ENCODE assay signal across 15 cellular contexts in genomic region chr18:23998811-23999210, GRCh38. TPM values are rescaled to one million over a fixed set of nuclear protein-coding genes. Genes with fewer than 3 reads are reported as not detected.
DNase-seq lines count a peak whose midpoint lies in the region; ATAC-seq and TF ChIP-seq lines count a peak whose summit lies in the region.
"Had no signal": no experiment of that assay in that cellular context is flagged by ENCODE, and none has a peak within 500 bp of the region (broad histone marks: within the 10 kb centered on the region; RNA-seq: fewer than 3 reads in every experiment).

No MANE protein-coding gene starts in this region.

- no peak overlapping the region for H3K4me3 ChIP-seq in Peyer's patch
- H3K4me3 ChIP-seq: upper lobe of right lung had no signal

- H3K27ac ChIP-seq in Peyer's patch = peak overlapping the region; percentile 15 to 36 (median 28)
- H3K27ac ChIP-seq: HL-60, neutrophil, upper lobe of right lung had no signal

- TF ChIP-seq POLR2A in Peyer's patch (IDR thresholded peaks at IDR 0.05) = no peak

- H3K9me3 ChIP-seq in Peyer's patch = no peaks in the 10 kb centered on the region
- H3K9me3 ChIP-seq: Caco-2, neutrophil, upper lobe of right lung had no signal

- TF ChIP-seq CTCF in Peyer's patch (IDR thresholded peaks at IDR 0.05) = no peak

- no peak for ATAC-seq in HG02759 (IDR thresholded peaks at IDR 0.05; ENCODE audit: unreplicated experiment)
- ATAC-seq: upper lobe of right lung had no signal

- H3K4me1 ChIP-seq in Peyer's patch = peaks cover 0 to 1% (median 0%) of the 10 kb centered on the region in 4 donors
- H3K4me1 ChIP-seq: Caco-2 had no signal

- H3K27me3 ChIP-seq in Peyer's patch = no peaks in the 10 kb centered on the region
- H3K27me3 ChIP-seq: neutrophil, upper lobe of right lung had no signal

- peak; percentile 71 for DNase-seq in DMS79 (lab: John Stamatoyannopoulos, UW)
- peak; percentile 77 for DNase-seq in NCI-H1436 treated with DMSO at 0.1 percent for 48 hours (lab: John Stamatoyannopoulos, UW)
- DNase-seq in Peyer's patch = no peak
- peak; percentile 75 for DNase-seq in kidney tubule cell (ENCODE audit: low spot score)
- no peak for DNase-seq in ureter (ENCODE audit: low spot score)
- no peak for DNase-seq in epidermal melanocyte (ENCODE audit: insufficient read length, low spot score)
- no peak for DNase-seq in AG20443 (ENCODE audit: low spot score)
- DNase-seq: activated B cell treated with CpG ODN at 0.5 μM for 24 hours; activated naive CD4-positive, alpha-beta T cell treated with Interleukin-2 at 50 U/mL for 16 hours; H7; upper lobe of right lung had no signal

- H3K36me3 ChIP-seq in Peyer's patch = no peaks in the 10 kb centered on the region
- H3K36me3 ChIP-seq: neutrophil, upper lobe of right lung had no signal

RNA-seq across cellular contexts. Expression of gene TTC39C, which starts 15.7 kb away (rescaled TPM):
- 10 to 100 TPM; 11.0 to 32.2 (median 14.2) TPM for total RNA-seq in Peyer's patch
- 33.2 TPM for total RNA-seq in ureter

Comparison
In these comparisons a context has a peak if more than half of its experiments do, and no peak if none do; other contexts are left out.
1. DNase-seq: peak in DMS79 (single experiment), NCI-H1436 treated with DMSO at 0.1 percent for 48 hours (single experiment) and kidney tubule cell (single experiment); none in Peyer's patch (0 of 3), ureter (single experiment), epidermal melanocyte (single experiment) and AG20443 (single experiment).